Comparison of ENCODE assay signal across 1 cellular context in genomic region chr10:42783181-42783549, GRCh38.
TF ChIP-seq lines count a peak whose summit lies in the region.

No MANE protein-coding gene starts in this region.

TF ChIP-seq in K562, 482 proteins besides CTCF, POLR2A, EP300 and RAD21 (continued from another document and continues in another):
- no peak for TF ChIP-seq FOXP4 (CRISPR knock-in tag; IDR thresholded peaks at IDR 0.05; ENCODE audit: borderline replicate concordance)
- no peak for TF ChIP-seq ZNF644 (tag; IDR thresholded peaks at IDR 0.05; ENCODE audit: low read depth)
- no peak for TF ChIP-seq MAFG (tag; conservative IDR thresholded peaks at IDR 0.05)
- no peak for TF ChIP-seq CBX5 (IDR thresholded peaks at IDR 0.05; ENCODE audit: borderline replicate concordance, low read depth)
- TF ChIP-seq ZNF655 (CRISPR knock-in tag; IDR thresholded peaks at IDR 0.05) = no peak
- no peak for TF ChIP-seq STAT5A (IDR thresholded peaks at IDR 0.05; ENCODE audit: borderline replicate concordance, low read length)
- no peak for TF ChIP-seq JUN (IDR thresholded peaks at IDR 0.05; ENCODE audit: borderline replicate concordance, low read depth, low read length)
- TF ChIP-seq JUN (CRISPR knock-in tag; IDR thresholded peaks at IDR 0.05; ENCODE audit: borderline replicate concordance) = peak; percentile 6; the same call in 1 of the 2 replicates
- TF ChIP-seq TCF3 (CRISPR knock-in tag; IDR thresholded peaks at IDR 0.05) = 0 out of 2 replicates have a peak, but pooled peaks have one; percentile 7
- TF ChIP-seq PTBP1 (IDR thresholded peaks at IDR 0.05; ENCODE audit: low read depth, low read length) = no peak
- no peak for TF ChIP-seq XRCC4 (IDR thresholded peaks at IDR 0.05; ENCODE audit: extremely low read depth, insufficient read depth, insufficient read length)
- TF ChIP-seq TBL1XR1 (IDR thresholded peaks at IDR 0.05; ENCODE audit: low read length in 2 of 2) = no peak; a peak in 1 of 4 replicates
- TF ChIP-seq CBFA2T2 (conservative IDR thresholded peaks at IDR 0.05) = 0 out of 2 replicates have a peak, but pooled peaks have one; percentile 3
- TF ChIP-seq IRF2 (CRISPR knock-in tag; IDR thresholded peaks at IDR 0.05) = no peak
- no peak for TF ChIP-seq ETV6 (IDR thresholded peaks at IDR 0.05; ENCODE audit: borderline replicate concordance in 1 of 2, low read depth in 2 of 2, low read length in 1 of 2)
- TF ChIP-seq ETV6 (CRISPR knock-in tag; IDR thresholded peaks at IDR 0.05; ENCODE audit: borderline replicate concordance) = no peak
- TF ChIP-seq ATF2 (CRISPR knock-in tag; IDR thresholded peaks at IDR 0.05) = no peak
- TF ChIP-seq ZC3H8 (IDR thresholded peaks at IDR 0.05) = no peak
- no peak for TF ChIP-seq MCM3 (IDR thresholded peaks at IDR 0.05)
- TF ChIP-seq THRAP3 (IDR thresholded peaks at IDR 0.05; ENCODE audit: borderline replicate concordance) = no peak
- TF ChIP-seq FIP1L1 (IDR thresholded peaks at IDR 0.05; ENCODE audit: low read depth, low read length, poor library complexity, severe bottlenecking) = no peak
- no peak for TF ChIP-seq ARHGAP35 (IDR thresholded peaks at IDR 0.05; ENCODE audit: partially characterized antibody)
- no peak for TF ChIP-seq ETV5 (CRISPR knock-in tag; IDR thresholded peaks at IDR 0.05; ENCODE audit: low read depth)
- no peak for TF ChIP-seq MECOM (CRISPR knock-in tag; IDR thresholded peaks at IDR 0.05)
- TF ChIP-seq MTA2 (IDR thresholded peaks at IDR 0.05; ENCODE audit: low read depth) = no peak
- no peak for TF ChIP-seq SAP30 (IDR thresholded peaks at IDR 0.05; ENCODE audit: borderline replicate concordance, insufficient read depth, low read depth, low read length, poor library complexity, severe bottlenecking)
- TF ChIP-seq THAP7 (CRISPR knock-in tag; IDR thresholded peaks at IDR 0.05) = no peak
- no peak for TF ChIP-seq HMGN3 (IDR thresholded peaks at IDR 0.05; ENCODE audit: borderline replicate concordance, extremely low read depth, insufficient read length, low read depth, low read length)
- TF ChIP-seq PCBP1 (IDR thresholded peaks at IDR 0.05; ENCODE audit: low read depth, low read length, poor library complexity, severe bottlenecking) = no peak
- no peak for TF ChIP-seq ARID2 (IDR thresholded peaks at IDR 0.05)
- no peak for TF ChIP-seq ZNF311 (CRISPR knock-in tag; IDR thresholded peaks at IDR 0.05)
- no peak for TF ChIP-seq KLF6 (CRISPR knock-in tag; IDR thresholded peaks at IDR 0.05; ENCODE audit: borderline replicate concordance)
- TF ChIP-seq HDGF (IDR thresholded peaks at IDR 0.05) = no peak
- TF ChIP-seq RBM22 (IDR thresholded peaks at IDR 0.05; ENCODE audit: low read depth, low read length, poor library complexity, severe bottlenecking) = no peak
- TF ChIP-seq REST (CRISPR knock-in tag; IDR thresholded peaks at IDR 0.05; ENCODE audit: low read depth) = no peak
- TF ChIP-seq ILK (tag; IDR thresholded peaks at IDR 0.05; ENCODE audit: borderline replicate concordance, low read depth) = no peak
- no peak for TF ChIP-seq ZNF592 (IDR thresholded peaks at IDR 0.05)
- TF ChIP-seq FOSL1 (tag; conservative IDR thresholded peaks at IDR 0.05) = peak; percentile 59; the same call in 1 of the 2 replicates
- no peak for TF ChIP-seq ZNF263 (CRISPR knock-in tag; IDR thresholded peaks at IDR 0.05; ENCODE audit: borderline replicate concordance)
- TF ChIP-seq ZC3H11A (IDR thresholded peaks at IDR 0.05; ENCODE audit: low read depth, low read length) = no peak
- TF ChIP-seq CEBPG (CRISPR knock-in tag; IDR thresholded peaks at IDR 0.05) = peak; percentile 30; the same call in 1 of the 2 replicates
- TF ChIP-seq CEBPG (tag; conservative IDR thresholded peaks at IDR 0.05 in 1 of 2, IDR thresholded peaks at IDR 0.05 in 1 of 2) = no peak
- no peak for TF ChIP-seq C11orf30 (IDR thresholded peaks at IDR 0.05; ENCODE audit: low read depth)
- TF ChIP-seq ZNF134 (CRISPR knock-in tag; conservative IDR thresholded peaks at IDR 0.05) = no peak
- TF ChIP-seq NFIC (IDR thresholded peaks at IDR 0.05) = peak; percentile 69
- no peak for TF ChIP-seq CREB3L1 (IDR thresholded peaks at IDR 0.05; ENCODE audit: borderline replicate concordance, low read depth)
- TF ChIP-seq ZNF175 (CRISPR knock-in tag; IDR thresholded peaks at IDR 0.05; ENCODE audit: low read depth) = no peak
- no peak for TF ChIP-seq HIVEP1 (CRISPR knock-in tag; IDR thresholded peaks at IDR 0.05)
- no peak for TF ChIP-seq NELFE (IDR thresholded peaks at IDR 0.05; ENCODE audit: insufficient read depth, insufficient read length)
- no peak for TF ChIP-seq CHD4 (IDR thresholded peaks at IDR 0.05; ENCODE audit: insufficient read depth, insufficient replicate concordance, low read depth, low read length, poor library complexity, severe bottlenecking)
- TF ChIP-seq ATF4 (CRISPR knock-in tag; IDR thresholded peaks at IDR 0.05) = no peak
- TF ChIP-seq NCOA1 (IDR thresholded peaks at IDR 0.05; ENCODE audit: low read depth) = no peak
- no peak for TF ChIP-seq ZNF436 (CRISPR knock-in tag; IDR thresholded peaks at IDR 0.05)
- TF ChIP-seq ZNF274 (IDR thresholded peaks at IDR 0.05; ENCODE audit: borderline replicate concordance, low read depth, low read length) = no peak
- no peak for TF ChIP-seq ZFP30 (CRISPR knock-in tag; IDR thresholded peaks at IDR 0.05; ENCODE audit: borderline replicate concordance)
